ENCODE assay signal across 1 cellular context in the genomic region with DNA sequence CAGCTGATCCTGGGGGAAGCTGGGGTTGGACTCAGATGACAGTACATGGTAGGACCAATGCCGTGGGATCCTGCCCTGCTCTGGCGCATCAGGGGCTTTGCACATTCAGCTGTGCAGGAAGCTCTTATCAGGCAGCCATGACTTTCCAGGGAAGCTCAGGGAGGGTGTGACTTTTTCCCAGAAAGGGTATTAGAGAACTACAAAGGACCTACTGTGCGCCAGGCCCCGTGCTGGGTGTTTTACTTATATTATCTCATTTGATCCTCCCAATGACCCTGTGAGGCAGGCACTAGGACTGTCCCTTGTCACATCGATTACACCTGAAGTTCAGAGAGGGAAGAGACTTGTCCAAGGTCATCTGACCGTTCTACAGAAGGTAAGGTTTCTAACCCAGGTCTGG.
TF ChIP-seq lines count a peak whose summit lies in the region.

No MANE protein-coding gene starts in this region.

TF ChIP-seq in H1, 55 proteins besides CTCF, POLR2A, EP300 and RAD21:
- no peak for TF ChIP-seq GTF2F1 (IDR thresholded peaks at IDR 0.05; ENCODE audit: borderline replicate concordance, low read depth, low read length)
- no peak for TF ChIP-seq JUN (IDR thresholded peaks at IDR 0.05; ENCODE audit: low read depth, low read length)
- TF ChIP-seq HDAC2 (IDR thresholded peaks at IDR 0.05; ENCODE audit: borderline replicate concordance in 1 of 2, low read depth in 2 of 2, low read length in 2 of 2) = no peak
- TF ChIP-seq, protein P1, sequence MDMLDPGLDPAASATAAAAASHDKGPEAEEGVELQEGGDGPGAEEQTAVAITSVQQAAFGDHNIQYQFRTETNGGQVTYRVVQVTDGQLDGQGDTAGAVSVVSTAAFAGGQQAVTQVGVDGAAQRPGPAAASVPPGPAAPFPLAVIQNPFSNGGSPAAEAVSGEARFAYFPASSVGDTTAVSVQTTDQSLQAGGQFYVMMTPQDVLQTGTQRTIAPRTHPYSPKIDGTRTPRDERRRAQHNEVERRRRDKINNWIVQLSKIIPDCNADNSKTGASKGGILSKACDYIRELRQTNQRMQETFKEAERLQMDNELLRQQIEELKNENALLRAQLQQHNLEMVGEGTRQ (IDR thresholded peaks at IDR 0.05; ENCODE audit: low read length) = no peak
- no peak for TF ChIP-seq KDM1A (IDR thresholded peaks at IDR 0.05; ENCODE audit: borderline replicate concordance, low read length)
- TF ChIP-seq TEAD4 (IDR thresholded peaks at IDR 0.05; ENCODE audit: low read depth, low read length) = no peak; the same call in 1 of the 2 replicates
- TF ChIP-seq SRF (IDR thresholded peaks at IDR 0.05; ENCODE audit: low read depth, low read length) = no peak
